8 cellular contexts compared by ENCODE assay signal in genomic region chr6:34146021-34146782, GRCh38. TPM values are rescaled to one million over a fixed set of nuclear protein-coding genes. Genes with fewer than 3 reads are reported as not detected.
DNase-seq lines count a peak whose midpoint lies in the region; ATAC-seq and TF ChIP-seq lines count a peak whose summit lies in the region.

GRM4 (minus strand) TSS chr6:34146087; CDS start chr6:34133496, 12,591 bp downstream.

- H3K4me3 ChIP-seq in suprapubic skin: peak within 1 kb of the TSS; percentile 47

- H3K27me3 ChIP-seq in suprapubic skin: peaks cover 83% of the 10 kb centered on the region

- H3K4me1 ChIP-seq in suprapubic skin: peaks cover 36% of the 10 kb centered on the region

- peak within 1 kb of the TSS; percentile 32 for H3K4me3 Mint-ChIP-seq in activated CD8-positive, alpha-beta T cell treated with anti-CD3 and anti-CD28 coated beads for 36 hours
- H3K4me3 Mint-ChIP-seq in activated CD8-positive, alpha-beta T cell treated with anti-CD3 and anti-CD28 coated beads, Interleukin-2, amount 10 ng/mL, durations not matched to agents 7 days and 5 days: no peak within 1 kb of the TSS
- peak within 1 kb of the TSS; percentile 43 for H3K4me3 Mint-ChIP-seq in activated naive CD8-positive, alpha-beta T cell treated with anti-CD3 and anti-CD28 coated beads, Interleukin-2, amount 50 U/mL, for 24 hours
- peak within 1 kb of the TSS; percentile 40 to 64 (median 60) for H3K4me3 Mint-ChIP-seq in immature natural killer cell

- CTCF ChIA-PET in activated CD8-positive, alpha-beta T cell treated with anti-CD3 and anti-CD28 coated beads for 36 hours (lab: Charles Lee): interaction anchor here (1.1 to 4.1 kb wide), 6 partner anchors 10 to 435 kb away, joined by 3 to 19 read pairs (median 4); partner anchors contain the start of gene UQCC2
- CTCF ChIA-PET in activated CD8-positive, alpha-beta T cell treated with anti-CD3 and anti-CD28 coated beads, Interleukin-2, amount 10 ng/mL, durations not matched to agents 7 days and 5 days (lab: Charles Lee): interaction anchor here (0.9 to 1.1 kb wide), 3 partner anchors 9 to 92 kb away, joined by 3 to 4 read pairs (median 3); no protein-coding TSS in a partner anchor

- DNase-seq in activated CD8-positive, alpha-beta T cell treated with anti-CD3 and anti-CD28 coated beads for 36 hours: no peak
- no peak for DNase-seq in activated CD8-positive, alpha-beta T cell treated with anti-CD3 and anti-CD28 coated beads, Interleukin-2, amount 10 ng/mL, durations not matched to agents 7 days and 5 days
- no peak for DNase-seq in activated naive CD8-positive, alpha-beta T cell treated with anti-CD3 and anti-CD28 coated beads, Interleukin-2, amount 50 U/mL, for 24 hours
- DNase-seq in immature natural killer cell (no peak), suprapubic skin (ENCODE audit: low spot score in 2 of 2) (no peak), iPS-NIHi11 (ENCODE audit: low spot score) (no peak), NCI-H2081 (lab: John Stamatoyannopoulos, UW) (no peak), EL (no peak)

- 100% methylated on average over 1 of the region's 20 CpGs for WGBS in suprapubic skin

- peaks cover 59% of the 10 kb centered on the region for H3K27me3 Mint-ChIP-seq in activated CD8-positive, alpha-beta T cell treated with anti-CD3 and anti-CD28 coated beads for 36 hours
- H3K27me3 Mint-ChIP-seq in activated CD8-positive, alpha-beta T cell treated with anti-CD3 and anti-CD28 coated beads, Interleukin-2, amount 10 ng/mL, durations not matched to agents 7 days and 5 days (ENCODE audit: low read depth): peaks cover 70% of the 10 kb centered on the region
- H3K27me3 Mint-ChIP-seq in activated naive CD8-positive, alpha-beta T cell treated with anti-CD3 and anti-CD28 coated beads, Interleukin-2, amount 50 U/mL, for 24 hours: peaks cover 70% of the 10 kb centered on the region
- peaks cover 13 to 20% (median 14%) of the 10 kb centered on the region in 3 donors for H3K27me3 Mint-ChIP-seq in immature natural killer cell (ENCODE audit: low read depth in 3 of 3)

- H3K27ac ChIP-seq in suprapubic skin: no peak within 1 kb of the TSS

- H3K4me1 Mint-ChIP-seq in activated CD8-positive, alpha-beta T cell treated with anti-CD3 and anti-CD28 coated beads for 36 hours (ENCODE audit: low read depth): peaks cover 11% of the 10 kb centered on the region
- H3K4me1 Mint-ChIP-seq in activated CD8-positive, alpha-beta T cell treated with anti-CD3 and anti-CD28 coated beads, Interleukin-2, amount 10 ng/mL, durations not matched to agents 7 days and 5 days (ENCODE audit: low read depth): peaks cover 11% of the 10 kb centered on the region
- peaks cover 17% of the 10 kb centered on the region for H3K4me1 Mint-ChIP-seq in activated naive CD8-positive, alpha-beta T cell treated with anti-CD3 and anti-CD28 coated beads, Interleukin-2, amount 50 U/mL, for 24 hours
- H3K4me1 Mint-ChIP-seq in immature natural killer cell: peaks cover 0 to 15% of the 10 kb centered on the region in 2 donors

- POLR2A ChIA-PET in activated CD8-positive, alpha-beta T cell treated with anti-CD3 and anti-CD28 coated beads for 36 hours (lab: Charles Lee): interaction anchor here (0.7 to 1.0 kb wide), 2 partner anchors 10 to 50 kb away, joined by 3 to 5 read pairs; no protein-coding TSS in a partner anchor
- POLR2A ChIA-PET in activated CD8-positive, alpha-beta T cell treated with anti-CD3 and anti-CD28 coated beads, Interleukin-2, amount 10 ng/mL, durations not matched to agents 7 days and 5 days (lab: Charles Lee): no interaction called here

- no peaks in the 10 kb centered on the region for H3K36me3 Mint-ChIP-seq in activated CD8-positive, alpha-beta T cell treated with anti-CD3 and anti-CD28 coated beads for 36 hours (ENCODE audit: low read depth)
- H3K36me3 Mint-ChIP-seq in activated CD8-positive, alpha-beta T cell treated with anti-CD3 and anti-CD28 coated beads, Interleukin-2, amount 10 ng/mL, durations not matched to agents 7 days and 5 days (ENCODE audit: low read depth): no peaks in the 10 kb centered on the region
- no peaks in the 10 kb centered on the region for H3K36me3 Mint-ChIP-seq in activated naive CD8-positive, alpha-beta T cell treated with anti-CD3 and anti-CD28 coated beads, Interleukin-2, amount 50 U/mL, for 24 hours (ENCODE audit: low read depth)
- H3K36me3 Mint-ChIP-seq in immature natural killer cell: no peaks in the 10 kb centered on the region

- H3K9me3 Mint-ChIP-seq in activated CD8-positive, alpha-beta T cell treated with anti-CD3 and anti-CD28 coated beads for 36 hours: no peaks in the 10 kb centered on the region
- H3K9me3 Mint-ChIP-seq in activated CD8-positive, alpha-beta T cell treated with anti-CD3 and anti-CD28 coated beads, Interleukin-2, amount 10 ng/mL, durations not matched to agents 7 days and 5 days (ENCODE audit: insufficient read depth): no peaks in the 10 kb centered on the region
- H3K9me3 Mint-ChIP-seq in activated naive CD8-positive, alpha-beta T cell treated with anti-CD3 and anti-CD28 coated beads, Interleukin-2, amount 50 U/mL, for 24 hours: no peaks in the 10 kb centered on the region
- no peaks in the 10 kb centered on the region for H3K9me3 Mint-ChIP-seq in immature natural killer cell

- TF ChIP-seq CTCF in activated CD8-positive, alpha-beta T cell treated with anti-CD3 and anti-CD28 coated beads for 36 hours (IDR thresholded peaks at IDR 0.05): no peak
- no peak for TF ChIP-seq CTCF in suprapubic skin (IDR thresholded peaks at IDR 0.05)

- no peak for TF ChIP-seq EP300 in suprapubic skin (IDR thresholded peaks at IDR 0.05)

- no peak within 1 kb of the TSS for H3K27ac Mint-ChIP-seq in activated CD8-positive, alpha-beta T cell treated with anti-CD3 and anti-CD28 coated beads for 36 hours
- no peak within 1 kb of the TSS for H3K27ac Mint-ChIP-seq in activated CD8-positive, alpha-beta T cell treated with anti-CD3 and anti-CD28 coated beads, Interleukin-2, amount 10 ng/mL, durations not matched to agents 7 days and 5 days
- H3K27ac Mint-ChIP-seq in activated naive CD8-positive, alpha-beta T cell treated with anti-CD3 and anti-CD28 coated beads, Interleukin-2, amount 50 U/mL, for 24 hours: no peak within 1 kb of the TSS
- no peak within 1 kb of the TSS for H3K27ac Mint-ChIP-seq in immature natural killer cell

- intact Hi-C loops in activated CD8-positive, alpha-beta T cell treated with anti-CD3 and anti-CD28 coated beads for 36 hours (cut with micrococcal nuclease): no loop called here

- no peaks in the 10 kb centered on the region for H3K9me3 ChIP-seq in suprapubic skin

- ATAC-seq in activated CD8-positive, alpha-beta T cell treated with anti-CD3 and anti-CD28 coated beads for 36 hours: no peak
- no peak for ATAC-seq in activated CD8-positive, alpha-beta T cell treated with anti-CD3 and anti-CD28 coated beads, Interleukin-2, amount 10 ng/mL, durations not matched to agents 7 days and 5 days
- no peak for ATAC-seq in activated naive CD8-positive, alpha-beta T cell treated with anti-CD3 and anti-CD28 coated beads, Interleukin-2, amount 50 U/mL, for 24 hours

- H3K36me3 ChIP-seq in suprapubic skin: no peaks in the 10 kb centered on the region

- no peak for TF ChIP-seq POLR2A in suprapubic skin (IDR thresholded peaks at IDR 0.05)

RNA-seq across cellular contexts. Expression of gene GRM4, which starts in this region (rescaled TPM):
- total RNA-seq in activated CD8-positive, alpha-beta T cell treated with anti-CD3 and anti-CD28 coated beads for 36 hours: under 1 TPM; 0.11 to 0.14 TPM
- not detected for total RNA-seq in activated CD8-positive, alpha-beta T cell treated with anti-CD3 and anti-CD28 coated beads, Interleukin-2, amount 10 ng/mL, durations not matched to agents 7 days and 5 days
- polyA plus RNA-seq in immature natural killer cell: not detected
- total RNA-seq in suprapubic skin: not detected
